ENCODE assay signal across 1 cellular context in the genomic region with DNA sequence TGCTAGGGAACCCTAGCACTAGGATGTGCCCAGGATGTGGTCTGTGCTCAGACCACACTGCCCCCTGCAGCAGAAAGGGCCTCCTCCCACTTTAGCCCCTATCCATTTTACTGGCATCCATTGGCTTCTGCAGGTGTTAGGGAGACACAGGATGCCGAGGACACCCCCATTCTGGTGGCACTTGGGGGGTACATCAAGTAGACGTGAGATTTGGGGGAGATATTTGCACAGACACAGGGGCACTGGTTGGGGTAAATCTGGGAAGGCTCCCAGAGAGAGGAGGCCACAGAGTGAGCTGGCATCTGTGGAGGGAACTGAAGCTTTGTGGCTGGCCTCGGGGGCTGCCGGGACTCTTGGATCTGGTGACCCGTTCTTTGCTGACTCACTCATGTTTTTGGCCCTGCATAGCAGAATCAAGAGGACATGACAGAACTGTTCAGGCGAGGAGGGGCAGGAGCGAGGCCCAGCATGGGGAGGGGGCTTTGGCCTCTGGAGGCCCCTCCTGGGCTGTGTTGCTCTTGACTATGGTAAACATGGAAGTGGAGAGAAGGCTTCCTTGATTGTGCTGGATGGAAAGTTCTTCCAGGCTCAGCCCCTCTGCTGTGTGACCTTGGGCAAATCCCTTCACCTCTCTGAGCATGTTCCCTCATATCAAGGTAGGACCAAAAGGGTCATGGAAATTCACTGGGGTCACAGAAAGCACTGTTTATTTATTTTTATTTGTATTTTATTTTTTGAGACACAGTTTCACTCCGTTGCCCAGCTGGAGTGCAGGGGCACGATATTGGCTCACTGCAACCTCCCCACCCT.
A peak's percentile ranks its signal among the peaks of the same experiment; 100 is the strongest.
TF ChIP-seq lines count a peak whose summit lies in the region.

No MANE protein-coding gene starts in this region.

TF ChIP-seq in GM12878, 131 proteins besides CTCF, POLR2A, EP300 and RAD21:
- 0 out of 2 replicates have a peak, but pooled peaks have one; percentile 27 for TF ChIP-seq CHD2 (IDR thresholded peaks at IDR 0.05; ENCODE audit: borderline replicate concordance, low read depth, low read length)
- TF ChIP-seq RBBP5 (conservative IDR thresholded peaks at IDR 0.05), result no peak
- 0 out of 4 replicates have a peak, but pooled peaks of 1 of the 2 experiments have one; percentile 10 for TF ChIP-seq IKZF2 (IDR thresholded peaks at IDR 0.05)
- no peak for TF ChIP-seq ZZZ3 (IDR thresholded peaks at IDR 0.05; ENCODE audit: control insufficient read depth, insufficient read length, low read depth)
- TF ChIP-seq, protein P1, sequence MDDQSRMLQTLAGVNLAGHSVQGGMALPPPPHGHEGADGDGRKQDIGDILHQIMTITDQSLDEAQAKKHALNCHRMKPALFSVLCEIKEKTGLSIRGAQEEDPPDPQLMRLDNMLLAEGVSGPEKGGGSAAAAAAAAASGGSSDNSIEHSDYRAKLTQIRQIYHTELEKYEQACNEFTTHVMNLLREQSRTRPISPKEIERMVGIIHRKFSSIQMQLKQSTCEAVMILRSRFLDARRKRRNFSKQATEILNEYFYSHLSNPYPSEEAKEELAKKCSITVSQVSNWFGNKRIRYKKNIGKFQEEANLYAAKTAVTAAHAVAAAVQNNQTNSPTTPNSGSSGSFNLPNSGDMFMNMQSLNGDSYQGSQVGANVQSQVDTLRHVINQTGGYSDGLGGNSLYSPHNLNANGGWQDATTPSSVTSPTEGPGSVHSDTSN (IDR thresholded peaks at IDR 0.05; ENCODE audit: insufficient replicate concordance, low read depth, low read length), result no peak
- TF ChIP-seq KLF5 (IDR thresholded peaks at IDR 0.05; ENCODE audit: partially characterized antibody), result no peak
- TF ChIP-seq MEF2A (IDR thresholded peaks at IDR 0.05; ENCODE audit: insufficient read depth, low read depth, low read length), result no peak
